ENCODE assay signal across 25 cellular contexts in the genomic region with DNA sequence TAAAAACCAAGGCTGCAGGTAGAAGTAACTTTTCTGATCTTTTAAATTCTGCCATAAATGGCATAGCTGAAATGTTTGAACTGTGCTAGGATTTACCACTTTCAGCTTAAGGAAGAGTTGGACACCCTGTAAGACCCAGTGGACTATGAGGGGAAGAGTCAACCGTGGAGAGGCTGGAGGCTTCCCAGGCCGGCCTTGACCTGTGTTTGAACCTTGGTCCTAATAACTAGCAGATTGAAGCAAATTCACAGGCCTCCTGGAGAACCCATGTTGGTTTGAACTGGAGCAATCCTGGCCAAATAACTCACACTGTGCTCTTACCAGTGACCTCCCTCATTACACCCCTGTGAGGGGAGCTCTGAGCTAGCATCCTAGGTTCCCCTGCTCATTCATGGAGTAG.
"Had no signal": no experiment of that assay in that cellular context is flagged by ENCODE, and none has a peak within 500 bp of the region (broad histone marks: within the 10 kb centered on the region; RNA-seq: fewer than 3 reads in every experiment).

No MANE protein-coding gene starts in this region.

- H3K27me3 ChIP-seq: MG63, SJSA1 had no signal

- DNase-seq: IMR-90, Karpas-422, KG1, MG63, NCI-H1092, NCI-H1105 treated with DMSO at 0.1 percent for 48 hours, NCI-H1417 treated with DMSO at 0.1 percent for 48 hours, NCI-H146, NCI-H1694 treated with DMSO at 0.1 percent for 48 hours, NCI-H1930, NCI-H2081, NCI-H2107, NCI-H2171, NCI-H226, NCI-H446, NCI-H510A, NCI-H524 treated with DMSO at 0.1 percent for 48 hours, NCI-H69, NCI-H774, Right ventricle myocardium superior, RPMI8226, SIG-M5 had no signal

- H3K27ac ChIP-seq: SJSA1, SK-N-MC had no signal

- FAIRE-seq: RCC 7860 had no signal

- H3K9me3 ChIP-seq: MG63, SJSA1 had no signal

- H3K4me3 ChIP-seq: MG63, SJSA1, SK-N-MC had no signal

- H3K36me3 ChIP-seq: MG63, SJSA1 had no signal
